32 cellular contexts compared by ENCODE assay signal in the genomic region with DNA sequence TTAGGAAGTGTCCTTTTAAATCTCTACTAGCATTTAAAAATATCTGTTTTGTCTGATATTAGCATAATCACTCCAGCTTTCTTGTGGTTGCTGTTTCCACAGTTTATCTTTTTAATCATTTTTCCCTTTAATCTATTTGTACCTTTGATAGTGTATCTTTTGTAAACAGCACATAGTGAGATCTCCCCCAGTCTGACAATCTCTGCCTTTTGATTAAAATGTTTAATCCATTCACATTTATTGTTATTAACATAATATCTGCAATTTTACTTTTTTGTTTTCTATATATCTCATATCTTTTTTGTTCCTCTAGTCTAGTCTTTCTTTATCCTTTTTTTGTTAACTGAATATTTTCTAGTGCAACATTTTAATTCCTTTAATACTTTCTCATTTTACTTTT.
"Had no signal": no experiment of that assay in that cellular context is flagged by ENCODE, and none has a peak within 500 bp of the region (broad histone marks: within the 10 kb centered on the region; RNA-seq: fewer than 3 reads in every experiment).

No MANE protein-coding gene starts in this region.

- H3K36me3 ChIP-seq: ascending aorta, cardiac muscle cell, WERI-Rb-1 had no signal

- H3K4me3 ChIP-seq: ascending aorta, cardiac muscle cell had no signal

- DNase-seq: activated CD4-positive, alpha-beta memory T cell treated with anti-CD3 and anti-CD28 coated beads, Interleukin-2, amount 10 ng/mL, durations not matched to agents 7 days and 5 days; activated CD4-positive, alpha-beta T cell treated with anti-CD3 and anti-CD28 coated beads for 1 hour; activated CD4-positive, alpha-beta T cell treated with anti-CD3 and anti-CD28 coated beads for 36 hours; activated CD4-positive, alpha-beta T cell treated with anti-CD3 and anti-CD28 coated beads for 48 hours; activated CD4-positive, alpha-beta T cell treated with anti-CD3 and anti-CD28 coated beads, Interleukin-2, amount 10 ng/mL, durations not matched to agents 7 days and 5 days; activated CD4-positive, alpha-beta T cell treated with anti-CD3 and anti-CD28 coated beads, Interleukin-2, amount 50 U/mL, for 48 hours; activated CD4-positive, CD25-positive, alpha-beta regulatory T cell; activated CD8-positive, alpha-beta memory T cell treated with anti-CD3 and anti-CD28 coated beads for 24 hours; activated CD8-positive, alpha-beta memory T cell treated with anti-CD3 and anti-CD28 coated beads, Interleukin-2, amount 10 ng/mL, durations not matched to agents 7 days and 5 days; activated CD8-positive, alpha-beta memory T cell treated with anti-CD3 and anti-CD28 coated beads, Interleukin-2, amount 50 U/mL, for 48 hours; activated CD8-positive, alpha-beta T cell treated with anti-CD3 and anti-CD28 coated beads, Interleukin-2, amount 10 ng/mL, durations not matched to agents 7 days and 5 days; activated effector memory CD4-positive, alpha-beta T cell treated with Interleukin-2 at 50 U/mL for 16 hours; activated gamma-delta T cell; activated naive CD4-positive, alpha-beta T cell treated with anti-CD3 and anti-CD28 coated beads, Interleukin-2, amount 10 ng/mL, durations not matched to agents 7 days and 5 days; activated naive CD4-positive, alpha-beta T cell treated with Interleukin-2 at 50 U/mL for 16 hours; activated naive CD8-positive, alpha-beta T cell treated with anti-CD3 and anti-CD28 coated beads, Interleukin-2, amount 10 ng/mL, durations not matched to agents 7 days and 5 days; activated naive CD8-positive, alpha-beta T cell treated with anti-CD3 and anti-CD28 coated beads, Interleukin-2, amount 50 U/mL, for 24 hours; activated T-cell treated with anti-CD3 and anti-CD28 coated beads, Interleukin-2, amount 50 U/mL, for 24 hours; activated T-cell treated with anti-CD3 and anti-CD28 coated beads, Interleukin-2, amount 50 U/mL, for 48 hours; amygdala; anterior cingulate cortex; caudate nucleus; cerebellar nuclear complex; T-helper 1 cell; T-helper 2 cell; T-helper 9 cell; WERI-Rb-1 had no signal

- H3K27ac ChIP-seq: ascending aorta, cardiac muscle cell, WERI-Rb-1 had no signal

- H3K4me1 ChIP-seq: ascending aorta had no signal

- ATAC-seq: activated CD4-positive, alpha-beta T cell treated with anti-CD3 and anti-CD28 coated beads for 36 hours; activated CD4-positive, CD25-positive, alpha-beta regulatory T cell treated with anti-CD3 and anti-CD28 coated beads, Interleukin-2, amount 50 U/mL, for 24 hours; activated CD8-positive, alpha-beta memory T cell treated with anti-CD3 and anti-CD28 coated beads, Interleukin-2, amount 10 ng/mL, durations not matched to agents 7 days and 5 days; activated CD8-positive, alpha-beta T cell treated with anti-CD3 and anti-CD28 coated beads, Interleukin-2, amount 10 ng/mL, durations not matched to agents 7 days and 5 days; activated naive CD8-positive, alpha-beta T cell treated with anti-CD3 and anti-CD28 coated beads, Interleukin-2, amount 50 U/mL, for 24 hours; WTC11 had no signal

- FAIRE-seq: bronchial epithelial cell had no signal

- H3K27me3 ChIP-seq: ascending aorta, cardiac muscle cell had no signal
